In genomic region chr2:46131-46470, GRCh38 we compare ENCODE assay signal across 9 cellular contexts. TPM values are rescaled to one million over a fixed set of nuclear protein-coding genes. Genes with fewer than 3 reads are reported as not detected.
DNase-seq lines count a peak whose midpoint lies in the region; ATAC-seq and TF ChIP-seq lines count a peak whose summit lies in the region.
"Had no signal": no experiment of that assay in that cellular context is flagged by ENCODE, and none has a peak within 500 bp of the region (broad histone marks: within the 10 kb centered on the region; RNA-seq: fewer than 3 reads in every experiment).

No MANE protein-coding gene starts in this region.

- TF ChIP-seq POLR2A in vagina (IDR thresholded peaks at IDR 0.05) = no peak

- no peaks in the 10 kb centered on the region for H3K36me3 Mint-ChIP-seq in activated naive CD4-positive, alpha-beta T cell treated with anti-CD3 and anti-CD28 coated beads for 36 hours (ENCODE audit: low read depth)
- peaks cover 4% of the 10 kb centered on the region for H3K36me3 Mint-ChIP-seq in endothelial cell (ENCODE audit: low read depth, unreplicated experiment)

- H3K4me1 ChIP-seq in mucosa of stomach (ENCODE audit: control insufficient read depth, insufficient read depth, low read length) = peaks cover 7% of the 10 kb centered on the region
- H3K4me1 ChIP-seq in vagina = peaks cover 9% of the 10 kb centered on the region

- H3K9me3 Mint-ChIP-seq in activated naive CD4-positive, alpha-beta T cell treated with anti-CD3 and anti-CD28 coated beads for 36 hours = no peaks in the 10 kb centered on the region
- H3K9me3 Mint-ChIP-seq in endothelial cell (ENCODE audit: unreplicated experiment) = no peaks in the 10 kb centered on the region

- intact Hi-C loops in activated naive CD4-positive, alpha-beta T cell treated with anti-CD3 and anti-CD28 coated beads for 36 hours (cut with micrococcal nuclease) = no loop called here
- intact Hi-C loops in vagina (cut with DNase I) = no loop called here

- H3K4me3 Mint-ChIP-seq in activated naive CD4-positive, alpha-beta T cell treated with anti-CD3 and anti-CD28 coated beads for 36 hours = peak overlapping the region; percentile 45
- no peak overlapping the region for H3K4me3 Mint-ChIP-seq in endothelial cell (ENCODE audit: unreplicated experiment)

- H3K27me3 Mint-ChIP-seq in activated naive CD4-positive, alpha-beta T cell treated with anti-CD3 and anti-CD28 coated beads for 36 hours (ENCODE audit: low read depth) = peaks cover 34% of the 10 kb centered on the region
- H3K27me3 Mint-ChIP-seq in endothelial cell (ENCODE audit: unreplicated experiment) = peaks cover 18% of the 10 kb centered on the region

- H3K4me3 ChIP-seq in mucosa of stomach (ENCODE audit: low read length) (peak overlapping the region; percentile 48), vagina (peak overlapping the region; percentile 55 to 58), foreskin fibroblast (ENCODE audit: low read depth in 1 of 2, low read length in 2 of 2) (no peak overlapping the region)

- H3K36me3 ChIP-seq in mucosa of stomach (ENCODE audit: control insufficient read depth, insufficient read depth, low read length) = no peaks in the 10 kb centered on the region
- no peaks in the 10 kb centered on the region for H3K36me3 ChIP-seq in vagina

- no peak for ATAC-seq in HG02610 (IDR thresholded peaks at IDR 0.05; ENCODE audit: unreplicated experiment)

- no peak overlapping the region for H3K27ac Mint-ChIP-seq in activated naive CD4-positive, alpha-beta T cell treated with anti-CD3 and anti-CD28 coated beads for 36 hours
- H3K27ac Mint-ChIP-seq in endothelial cell (ENCODE audit: unreplicated experiment) = no peak overlapping the region

- peaks cover 9% of the 10 kb centered on the region for H3K4me1 Mint-ChIP-seq in activated naive CD4-positive, alpha-beta T cell treated with anti-CD3 and anti-CD28 coated beads for 36 hours (ENCODE audit: low read depth)
- no peaks in the 10 kb centered on the region for H3K4me1 Mint-ChIP-seq in endothelial cell (ENCODE audit: unreplicated experiment)

- CTCF ChIA-PET in activated naive CD4-positive, alpha-beta T cell treated with anti-CD3 and anti-CD28 coated beads for 36 hours (lab: Charles Lee) = no interaction called here

- H3K9me3 ChIP-seq in mucosa of stomach (ENCODE audit: control insufficient read depth, low read length) (no peaks in the 10 kb centered on the region), vagina (no peaks in the 10 kb centered on the region)

- peak overlapping the region; percentile 82 for H3K27ac ChIP-seq in vagina

- no peak for DNase-seq in activated naive CD4-positive, alpha-beta T cell treated with anti-CD3 and anti-CD28 coated beads for 36 hours
- DNase-seq in activated naive CD4-positive, alpha-beta T cell (lab: John Stamatoyannopoulos, UW) = no peak
- DNase-seq in endothelial cell (ENCODE audit: low spot score) (peak; percentile 19), vagina (ENCODE audit: extremely low spot score in 2 of 2) (no peak), NCI-H2081 treated with DMSO at 0.1 percent for 48 hours (lab: John Stamatoyannopoulos, UW) (no peak), foreskin fibroblast (no peak)
- DNase-seq: AML-193 had no signal

- H3K27me3 ChIP-seq in mucosa of stomach (ENCODE audit: control insufficient read depth, insufficient read depth, low read length) (peaks cover 3% of the 10 kb centered on the region), vagina (no peaks in the 10 kb centered on the region)

- peak overlapping the region; percentile 77 for H3K9ac ChIP-seq in mucosa of stomach (ENCODE audit: low read length)

- TF ChIP-seq CTCF in endothelial cell (IDR thresholded peaks at IDR 0.05; ENCODE audit: unreplicated experiment) (no peak), vagina (IDR thresholded peaks at IDR 0.05) (no peak), foreskin fibroblast (IDR thresholded peaks at IDR 0.05; ENCODE audit: low read depth, low read length) (no peak)

RNA-seq across cellular contexts. Expression of gene FAM110C, which starts 0.2 kb away (rescaled TPM):
- under 1 TPM in 1 of 2 experiments, not detected in 1; 0.10 TPM for total RNA-seq in activated naive CD4-positive, alpha-beta T cell treated with anti-CD3 and anti-CD28 coated beads for 36 hours
- total RNA-seq in endothelial cell (ENCODE audit: unreplicated experiment) (0.08 TPM), vagina (27.3 TPM)

Comparison
In these comparisons a context has a peak if more than half of its experiments do, and no peak if none do; other contexts are left out.
1. H3K4me3 ChIP-seq: peak in mucosa of stomach (single experiment) and vagina (2 of 2); none in foreskin fibroblast (0 of 2).
2. RNA of gene FAM110C, which starts 0.2 kb away (total RNA-seq): 27.3 TPM in vagina (single experiment); 0.10 TPM in activated naive CD4-positive, alpha-beta T cell treated with anti-CD3 and anti-CD28 coated beads for 36 hours and 0.08 TPM in endothelial cell (single experiment); every median in the first group is over 10 times any median in the second.